In the genomic region with DNA sequence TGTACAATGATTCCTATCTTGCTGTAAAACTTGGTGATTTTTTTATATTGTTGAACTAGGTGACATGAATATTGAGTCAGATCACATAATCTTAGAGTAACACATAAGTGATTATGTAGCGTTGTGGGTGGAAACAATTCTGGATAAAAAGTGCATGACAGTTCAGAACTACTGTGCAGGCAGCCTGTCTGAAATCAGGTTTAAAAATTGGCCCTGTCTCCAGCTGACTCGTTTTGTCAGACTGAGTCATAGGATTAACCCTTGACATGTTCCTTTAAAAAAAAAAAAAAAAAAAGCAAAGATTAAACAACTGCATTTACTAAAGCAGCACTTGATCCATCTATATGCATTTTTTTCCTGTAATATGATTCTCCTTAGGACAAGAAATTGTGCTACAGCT, we compare ENCODE assay signal across 9 cellular contexts.
A peak's percentile ranks its signal among the peaks of the same experiment; 100 is the strongest.
DNase-seq lines count a peak whose midpoint lies in the region; ATAC-seq and TF ChIP-seq lines count a peak whose summit lies in the region.
"Had no signal": no experiment of that assay in that cellular context is flagged by ENCODE, and none has a peak within 500 bp of the region (broad histone marks: within the 10 kb centered on the region; RNA-seq: fewer than 3 reads in every experiment).

No MANE protein-coding gene starts in this region.

- H3K79me2 ChIP-seq in SK-N-SH (ENCODE audit: insufficient read depth) = peaks cover 62% of the 10 kb centered on the region

- H3K4me3 ChIP-seq in SK-N-SH (ENCODE audit: low read depth in 2 of 2, low read length in 1 of 2) (no peak overlapping the region; a peak in 1 of 4 replicates), heart left ventricle (peak overlapping the region in 1 of 12 donors; percentile 8), suprapubic skin (no peak overlapping the region)

- intact Hi-C loops in heart left ventricle (cut with DNase I) = loop anchor here in 7 of 10 donors (5.0 to 10.0 kb wide), 4 partner anchors 91 to 721 kb away; a partner anchor contains a TSS

- no peaks in the 10 kb centered on the region for H3K9me2 ChIP-seq in SK-N-SH

- peak overlapping the region; percentile 58 for H3K4me2 ChIP-seq in SK-N-SH

- H3K27me3 ChIP-seq in SK-N-SH (ENCODE audit: insufficient read depth) = no peaks in the 10 kb centered on the region
- H3K27me3 ChIP-seq in heart left ventricle = no peaks in the 10 kb centered on the region
- no peaks in the 10 kb centered on the region for H3K27me3 ChIP-seq in suprapubic skin

- no peak overlapping the region for H2AFZ ChIP-seq in SK-N-SH (ENCODE audit: low read depth)

- TF ChIP-seq EP300 in SK-N-SH (IDR thresholded peaks at IDR 0.05; ENCODE audit: borderline replicate concordance in 1 of 2, low read depth in 1 of 2, low read length in 1 of 2) = peak in 1 of 2 experiments; percentile 59; a peak in 1 of 4 replicates
- no peak for TF ChIP-seq EP300 in suprapubic skin (IDR thresholded peaks at IDR 0.05)

- TF ChIP-seq POLR2A in heart left ventricle (IDR thresholded peaks at IDR 0.05) = no peak
- TF ChIP-seq POLR2A in suprapubic skin (IDR thresholded peaks at IDR 0.05) = no peak

- no peaks in the 10 kb centered on the region for H3K36me3 Mint-ChIP-seq in activated naive CD4-positive, alpha-beta T cell treated with anti-CD3 and anti-CD28 coated beads, Interleukin-2, amount 50 U/mL, for 72 hours

- WGBS in SK-N-SH (ENCODE audit: low lambda C conversion rate) = 7% methylated on average over 2 of the region's 2 CpGs
- 19 to 27% (median 24%) methylated on average over 2 of the region's 2 CpGs for WGBS in heart left ventricle, 4 donors
- WGBS in suprapubic skin = 11% methylated on average over 2 of the region's 2 CpGs

- no peaks in the 10 kb centered on the region for H4K20me1 ChIP-seq in SK-N-SH (ENCODE audit: insufficient read depth)

- H3K27ac ChIP-seq in SK-N-SH (ENCODE audit: low read depth in 2 of 2, low read length in 1 of 2) (peak overlapping the region; percentile 47 to 90), heart left ventricle (peak overlapping the region in 5 of 12 donors; percentile 1 to 25 (median 6)), suprapubic skin (peak overlapping the region; percentile 17)

- CTCF ChIA-PET in SK-N-SH (lab: Yijun Ruan, JAX) = interaction anchor here (0.9 to 6.9 kb wide), 8 partner anchors 70 to 725 kb away, joined by 3 to 33 read pairs (median 6); no protein-coding TSS in a partner anchor

- no peaks in the 10 kb centered on the region for H3K9me3 Mint-ChIP-seq in activated naive CD4-positive, alpha-beta T cell treated with anti-CD3 and anti-CD28 coated beads, Interleukin-2, amount 50 U/mL, for 72 hours

- no peak overlapping the region for H3K27ac Mint-ChIP-seq in activated naive CD4-positive, alpha-beta T cell treated with anti-CD3 and anti-CD28 coated beads, Interleukin-2, amount 50 U/mL, for 72 hours

- peak overlapping the region; percentile 30; the same call in 1 of the 2 replicates for H3K9ac ChIP-seq in SK-N-SH

- POLR2A ChIA-PET in SK-N-SH (lab: Yijun Ruan, JAX) = no interaction called here

- H3K36me3 ChIP-seq in SK-N-SH (replicated peaks in 1 of 2; ENCODE audit: control insufficient read depth in 1 of 2, insufficient read depth in 2 of 2, low read length in 1 of 2) (no peaks in the 10 kb centered on the region), heart left ventricle (no peaks in the 10 kb centered on the region), suprapubic skin (no peaks in the 10 kb centered on the region)

- DNase-seq in activated naive CD4-positive, alpha-beta T cell treated with anti-CD3 and anti-CD28 coated beads, Interleukin-2, amount 50 U/mL, for 72 hours (ENCODE audit: low spot score in 2 of 2) = peak in 1 of 2 donors; percentile 4
- no peak for DNase-seq in activated naive CD4-positive, alpha-beta T cell treated with anti-CD3 and anti-CD28 coated beads, Interleukin-2, amount 50 U/mL, for 16 hours
- DNase-seq in SK-N-SH (no peak), heart left ventricle (no peak), suprapubic skin (ENCODE audit: low spot score in 2 of 2) (no peak), activated gamma-delta T cell (lab: John Stamatoyannopoulos, UW) (no peak), COR-L47 (lab: John Stamatoyannopoulos, UW) (no peak)
- DNase-seq: activated T-cell treated with anti-CD3 and anti-CD28 coated beads, Interleukin-2, amount 50 U/mL, for 1 hour had no signal

- ATAC-seq in activated naive CD4-positive, alpha-beta T cell treated with anti-CD3 and anti-CD28 coated beads, Interleukin-2, amount 50 U/mL, for 72 hours = peak; percentile 41 to 93
- ATAC-seq in heart left ventricle (peak in 3 of 4 donors; percentile 36 to 73 (median 73)), GM18511 (IDR thresholded peaks at IDR 0.05; ENCODE audit: unreplicated experiment) (no peak)

- H3K4me1 ChIP-seq in SK-N-SH (ENCODE audit: control insufficient read depth in 1 of 2, insufficient read depth in 2 of 2, low read depth in 1 of 2, low read length in 1 of 2) = peaks cover 28 to 31% of the 10 kb centered on the region in 2 experiments; a peak in 3 of 4 replicates
- peaks cover 0 to 64% (median 30%) of the 10 kb centered on the region in 12 donors for H3K4me1 ChIP-seq in heart left ventricle
- peaks cover 55% of the 10 kb centered on the region for H3K4me1 ChIP-seq in suprapubic skin

- TF ChIP-seq RAD21 in SK-N-SH (IDR thresholded peaks at IDR 0.05; ENCODE audit: low read length) = no peak

- H3K9me3 ChIP-seq in SK-N-SH (no peaks in the 10 kb centered on the region), heart left ventricle (no peaks in the 10 kb centered on the region), suprapubic skin (no peaks in the 10 kb centered on the region)

- TF ChIP-seq CTCF in SK-N-SH (IDR thresholded peaks at IDR 0.05) (no peak), heart left ventricle (IDR thresholded peaks at IDR 0.05) (no peak), suprapubic skin (IDR thresholded peaks at IDR 0.05) (no peak)

- H3F3A ChIP-seq in SK-N-SH (replicated peaks; ENCODE audit: insufficient read depth) = peaks cover 51% of the 10 kb centered on the region

TF ChIP-seq in SK-N-SH, 30 proteins besides CTCF, POLR2A, EP300 and RAD21 (continues in another document):
- TF ChIP-seq RFX5 (IDR thresholded peaks at IDR 0.05; ENCODE audit: low read length) = no peak
- TF ChIP-seq, protein P1, sequence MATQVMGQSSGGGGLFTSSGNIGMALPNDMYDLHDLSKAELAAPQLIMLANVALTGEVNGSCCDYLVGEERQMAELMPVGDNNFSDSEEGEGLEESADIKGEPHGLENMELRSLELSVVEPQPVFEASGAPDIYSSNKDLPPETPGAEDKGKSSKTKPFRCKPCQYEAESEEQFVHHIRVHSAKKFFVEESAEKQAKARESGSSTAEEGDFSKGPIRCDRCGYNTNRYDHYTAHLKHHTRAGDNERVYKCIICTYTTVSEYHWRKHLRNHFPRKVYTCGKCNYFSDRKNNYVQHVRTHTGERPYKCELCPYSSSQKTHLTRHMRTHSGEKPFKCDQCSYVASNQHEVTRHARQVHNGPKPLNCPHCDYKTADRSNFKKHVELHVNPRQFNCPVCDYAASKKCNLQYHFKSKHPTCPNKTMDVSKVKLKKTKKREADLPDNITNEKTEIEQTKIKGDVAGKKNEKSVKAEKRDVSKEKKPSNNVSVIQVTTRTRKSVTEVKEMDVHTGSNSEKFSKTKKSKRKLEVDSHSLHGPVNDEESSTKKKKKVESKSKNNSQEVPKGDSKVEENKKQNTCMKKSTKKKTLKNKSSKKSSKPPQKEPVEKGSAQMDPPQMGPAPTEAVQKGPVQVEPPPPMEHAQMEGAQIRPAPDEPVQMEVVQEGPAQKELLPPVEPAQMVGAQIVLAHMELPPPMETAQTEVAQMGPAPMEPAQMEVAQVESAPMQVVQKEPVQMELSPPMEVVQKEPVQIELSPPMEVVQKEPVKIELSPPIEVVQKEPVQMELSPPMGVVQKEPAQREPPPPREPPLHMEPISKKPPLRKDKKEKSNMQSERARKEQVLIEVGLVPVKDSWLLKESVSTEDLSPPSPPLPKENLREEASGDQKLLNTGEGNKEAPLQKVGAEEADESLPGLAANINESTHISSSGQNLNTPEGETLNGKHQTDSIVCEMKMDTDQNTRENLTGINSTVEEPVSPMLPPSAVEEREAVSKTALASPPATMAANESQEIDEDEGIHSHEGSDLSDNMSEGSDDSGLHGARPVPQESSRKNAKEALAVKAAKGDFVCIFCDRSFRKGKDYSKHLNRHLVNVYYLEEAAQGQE (IDR thresholded peaks at IDR 0.05; ENCODE audit: low read depth, low read length) = no peak
- TF ChIP-seq TEAD4 (IDR thresholded peaks at IDR 0.05; ENCODE audit: borderline replicate concordance, insufficient read depth) = no peak
- TF ChIP-seq CHD2 (IDR thresholded peaks at IDR 0.05; ENCODE audit: low read length, partially characterized antibody) = no peak
- TF ChIP-seq TAF1 (IDR thresholded peaks at IDR 0.05; ENCODE audit: borderline replicate concordance, low read depth, low read length) = no peak
- no peak for TF ChIP-seq YY1 (IDR thresholded peaks at IDR 0.05; ENCODE audit: low read depth)
- TF ChIP-seq, protein P2, sequence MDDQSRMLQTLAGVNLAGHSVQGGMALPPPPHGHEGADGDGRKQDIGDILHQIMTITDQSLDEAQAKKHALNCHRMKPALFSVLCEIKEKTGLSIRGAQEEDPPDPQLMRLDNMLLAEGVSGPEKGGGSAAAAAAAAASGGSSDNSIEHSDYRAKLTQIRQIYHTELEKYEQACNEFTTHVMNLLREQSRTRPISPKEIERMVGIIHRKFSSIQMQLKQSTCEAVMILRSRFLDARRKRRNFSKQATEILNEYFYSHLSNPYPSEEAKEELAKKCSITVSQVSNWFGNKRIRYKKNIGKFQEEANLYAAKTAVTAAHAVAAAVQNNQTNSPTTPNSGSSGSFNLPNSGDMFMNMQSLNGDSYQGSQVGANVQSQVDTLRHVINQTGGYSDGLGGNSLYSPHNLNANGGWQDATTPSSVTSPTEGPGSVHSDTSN (IDR thresholded peaks at IDR 0.05) = peak; percentile 85
- no peak for TF ChIP-seq GATA2 (CRISPR knock-in tag; IDR thresholded peaks at IDR 0.05)
- TF ChIP-seq ELF1 (IDR thresholded peaks at IDR 0.05) = no peak
- TF ChIP-seq POLR2AphosphoS5 (IDR thresholded peaks at IDR 0.05; ENCODE audit: low read depth, low read length) = no peak
- peak; percentile 85 for TF ChIP-seq JUND (IDR thresholded peaks at IDR 0.05)
- TF ChIP-seq SIN3A (IDR thresholded peaks at IDR 0.05; ENCODE audit: borderline replicate concordance, low read depth, low read length) = peak; percentile 82; the same call in 1 of the 2 replicates
